ENCODE assay signal across 18 cellular contexts in genomic region chr9:122001491-122002201, GRCh38.
DNase-seq lines count a peak whose midpoint lies in the region; ATAC-seq, FAIRE-seq and TF ChIP-seq lines count a peak whose summit lies in the region.
"Had no signal": no experiment of that assay in that cellular context is flagged by ENCODE, and none has a peak within 500 bp of the region (broad histone marks: within the 10 kb centered on the region; RNA-seq: fewer than 3 reads in every experiment).

No MANE protein-coding gene starts in this region.

- no peak overlapping the region for H3K4me3 ChIP-seq in H1 (ENCODE audit: extremely low read depth in 1 of 4, insufficient read depth in 2 of 4, low read depth in 3 of 4, low read length in 4 of 4)
- H3K4me3 ChIP-seq: uterus had no signal

- H3K9me3 Mint-ChIP-seq in activated CD8-positive, alpha-beta memory T cell treated with anti-CD3 and anti-CD28 coated beads, Interleukin-2, amount 10 ng/mL, durations not matched to agents 7 days and 5 days (ENCODE audit: low read depth): no peaks in the 10 kb centered on the region
- H3K9me3 Mint-ChIP-seq: activated CD4-positive, alpha-beta T cell treated with anti-CD3 and anti-CD28 coated beads, Interleukin-2, amount 10 ng/mL, durations not matched to agents 7 days and 5 days; stimulated activated effector memory CD8-positive, alpha-beta T cell treated with anti-CD3 and anti-CD28 coated beads, Interleukin-12 subunit alpha, Interleukin-12 subunit beta, amount 100 ng/mL, for 72 hours had no signal

- H3K9me3 ChIP-seq in H1 (ENCODE audit: insufficient read depth in 2 of 2, low read depth in 1 of 2, low read length in 1 of 2): no peaks in the 10 kb centered on the region
- H3K9me3 ChIP-seq: uterus had no signal

- no peak overlapping the region for H3K9ac ChIP-seq in H1 (replicated peaks in 1 of 4; ENCODE audit: extremely low read depth in 1 of 4, low read depth in 3 of 4, low read length in 3 of 4)
- H3K9ac ChIP-seq: parathyroid adenoma had no signal

- TF ChIP-seq CTCF in H1 (IDR thresholded peaks at IDR 0.05; ENCODE audit: control extremely low read depth in 1 of 3, insufficient read depth in 1 of 3, low read depth in 1 of 3, low read length in 3 of 3): no peak

- CTCF ChIA-PET in activated CD8-positive, alpha-beta memory T cell treated with anti-CD3 and anti-CD28 coated beads, Interleukin-2, amount 10 ng/mL, durations not matched to agents 7 days and 5 days (lab: Charles Lee): interaction anchor here (1.4 kb wide), 1 partner anchor 8 kb away, joined by 3 read pairs; no protein-coding TSS in a partner anchor
- CTCF ChIA-PET in H1 (lab: Charles Lee; ENCODE audit: partially characterized antibody): interaction anchor here (0.7 to 1.6 kb wide), 8 partner anchors 8 to 316 kb away, joined by 3 to 5 read pairs (median 3); no protein-coding TSS in a partner anchor

- no peak overlapping the region for H3K14ac ChIP-seq in H1 (ENCODE audit: insufficient read length)

- H2BK12ac ChIP-seq in H1 (ENCODE audit: low read depth, low read length): 0 out of 2 replicates have a peak overlapping the region, but pooled peaks have one; percentile 29

- no peaks in the 10 kb centered on the region for H3K36me3 Mint-ChIP-seq in activated CD8-positive, alpha-beta memory T cell treated with anti-CD3 and anti-CD28 coated beads, Interleukin-2, amount 10 ng/mL, durations not matched to agents 7 days and 5 days
- H3K36me3 Mint-ChIP-seq: stimulated activated effector memory CD8-positive, alpha-beta T cell treated with anti-CD3 and anti-CD28 coated beads, Interleukin-12 subunit alpha, Interleukin-12 subunit beta, amount 100 ng/mL, for 72 hours had no signal

- no peak overlapping the region for H2BK20ac ChIP-seq in H1 (ENCODE audit: low read length)

- no peaks in the 10 kb centered on the region for H4K20me1 ChIP-seq in H1 (replicated peaks in 1 of 2; ENCODE audit: control insufficient read depth in 1 of 2, insufficient read depth in 2 of 2, low read length in 2 of 2)

- no peak overlapping the region for H3K23ac ChIP-seq in H1 (ENCODE audit: insufficient read length)

- peak; percentile 12 for DNase-seq in activated CD8-positive, alpha-beta memory T cell treated with anti-CD3 and anti-CD28 coated beads, Interleukin-2, amount 10 ng/mL, durations not matched to agents 7 days and 5 days
- DNase-seq in activated CD8-positive, alpha-beta memory T cell treated with anti-CD3 and anti-CD28 coated beads, Interleukin-2, amount 50 U/mL, for 48 hours: no peak
- DNase-seq in H1 (ENCODE audit: low read depth in 1 of 2, low spot score in 2 of 2) (peak in 1 of 2 experiments; percentile 47), left lobe of liver (ENCODE audit: low spot score) (peak; percentile 94)
- DNase-seq in effector CD8-positive, alpha-beta T cell (lab: John Stamatoyannopoulos, UW): no peak
- DNase-seq: activated CD4-positive, alpha-beta T cell treated with anti-CD3 and anti-CD28 coated beads, Interleukin-2, amount 10 ng/mL, durations not matched to agents 7 days and 5 days; activated effector memory CD4-positive, alpha-beta T cell treated with anti-CD3 and anti-CD28 coated beads, Interleukin-2, amount 50 U/mL, for 16 hours; midbrain; T-helper 2 cell; uterus had no signal

- TF ChIP-seq RAD21 in H1 (IDR thresholded peaks at IDR 0.05 in 1 of 2, conservative IDR thresholded peaks at IDR 0.05 in 1 of 2; ENCODE audit: low read depth in 2 of 2, low read length in 2 of 2): no peak

- no peak overlapping the region for H3K4ac ChIP-seq in H1 (replicated peaks; ENCODE audit: insufficient read length, low read depth, low read length)

- 41% methylated on average over 5 of the region's 9 CpGs; no CpG with 5 or more reads in 1 of the 2 experiments for WGBS in H1 (ENCODE audit: extremely low coverage in 1 of 2, insufficient coverage in 1 of 2, insufficient read length in 1 of 2, insufficient replicate concordance in 2 of 2, low coverage in 1 of 2, low lambda C conversion rate in 2 of 2, missing lambda C conversion rate in 1 of 2), 2 experiments

- no peak overlapping the region for H2BK120ac ChIP-seq in H1 (replicated peaks; ENCODE audit: low read depth, low read length)

- H3K36me3 ChIP-seq in H1 (ENCODE audit: control insufficient read depth in 2 of 4, insufficient read depth in 4 of 4, low read length in 3 of 4): no peaks in the 10 kb centered on the region
- H3K36me3 ChIP-seq: uterus had no signal

- H3K4me1 Mint-ChIP-seq in activated CD8-positive, alpha-beta memory T cell treated with anti-CD3 and anti-CD28 coated beads, Interleukin-2, amount 10 ng/mL, durations not matched to agents 7 days and 5 days: no peaks in the 10 kb centered on the region
- H3K4me1 Mint-ChIP-seq: activated CD4-positive, alpha-beta T cell treated with anti-CD3 and anti-CD28 coated beads, Interleukin-2, amount 10 ng/mL, durations not matched to agents 7 days and 5 days had no signal

- no peaks in the 10 kb centered on the region for H3K79me1 ChIP-seq in H1 (ENCODE audit: low read depth, low read length)

- no peak overlapping the region for H3K27ac Mint-ChIP-seq in activated CD8-positive, alpha-beta memory T cell treated with anti-CD3 and anti-CD28 coated beads, Interleukin-2, amount 10 ng/mL, durations not matched to agents 7 days and 5 days
- H3K27ac Mint-ChIP-seq: activated CD4-positive, alpha-beta T cell treated with anti-CD3 and anti-CD28 coated beads, Interleukin-2, amount 10 ng/mL, durations not matched to agents 7 days and 5 days; stimulated activated effector memory CD8-positive, alpha-beta T cell treated with anti-CD3 and anti-CD28 coated beads, Interleukin-12 subunit alpha, Interleukin-12 subunit beta, amount 100 ng/mL, for 72 hours had no signal

- H2AK5ac ChIP-seq in H1 (ENCODE audit: low read depth, low read length): no peak overlapping the region

- no peaks in the 10 kb centered on the region for H3K23me2 ChIP-seq in H1 (ENCODE audit: low read depth, low read length)

- no peak overlapping the region for H3K56ac ChIP-seq in H1 (replicated peaks; ENCODE audit: insufficient read length, low read depth, low read length)

- no peak for TF ChIP-seq EP300 in H1 (IDR thresholded peaks at IDR 0.05; ENCODE audit: borderline replicate concordance in 1 of 2, low read depth in 2 of 2, low read length in 2 of 2)

- FAIRE-seq in H1 (lab: Jason Lieb, UNC): no peak
- FAIRE-seq: bronchial epithelial cell had no signal

- no peak overlapping the region for H4K8ac ChIP-seq in H1 (ENCODE audit: extremely low read depth, insufficient read depth, low read length)

- H3K27me3 ChIP-seq in H1 (replicated peaks in 1 of 4; ENCODE audit: control insufficient read depth in 3 of 4, extremely low read depth in 1 of 4, insufficient read depth in 3 of 4, low read length in 3 of 4): peaks cover 0 to 17% (median 4%) of the 10 kb centered on the region in 4 experiments; a peak in 6 of 7 replicates
- H3K27me3 ChIP-seq: uterus had no signal

- no peak overlapping the region for H2BK15ac ChIP-seq in H1 (ENCODE audit: low read length)

- H4K5ac ChIP-seq in H1 (ENCODE audit: insufficient read length, low read depth, low read length): no peak overlapping the region

- no peak for TF ChIP-seq POLR2A in H1 (IDR thresholded peaks at IDR 0.05; ENCODE audit: control extremely low read depth in 1 of 2, low read depth in 2 of 2, low read length in 2 of 2)

- no peak overlapping the region for H3K27ac ChIP-seq in H1 (ENCODE audit: low read depth, low read length)
- H3K27ac ChIP-seq: epithelial cell of prostate, parathyroid adenoma, RWPE1, uterus had no signal

- H3K4me2 ChIP-seq in H1 (ENCODE audit: insufficient read depth in 1 of 2, low read depth in 2 of 2, low read length in 2 of 2): no peak overlapping the region

- H3K18ac ChIP-seq in H1 (ENCODE audit: extremely low read depth, low read length): 0 out of 2 replicates have a peak overlapping the region, but pooled peaks have one; percentile 9

- H3K4me3 Mint-ChIP-seq in activated CD8-positive, alpha-beta memory T cell treated with anti-CD3 and anti-CD28 coated beads, Interleukin-2, amount 10 ng/mL, durations not matched to agents 7 days and 5 days: no peak overlapping the region
- H3K4me3 Mint-ChIP-seq: activated CD4-positive, alpha-beta T cell treated with anti-CD3 and anti-CD28 coated beads, Interleukin-2, amount 10 ng/mL, durations not matched to agents 7 days and 5 days; stimulated activated effector memory CD8-positive, alpha-beta T cell treated with anti-CD3 and anti-CD28 coated beads, Interleukin-12 subunit alpha, Interleukin-12 subunit beta, amount 100 ng/mL, for 72 hours had no signal

- H3K4me1 ChIP-seq in H1 (replicated peaks in 1 of 4; ENCODE audit: control insufficient read depth in 3 of 4, insufficient read depth in 4 of 4, low read length in 3 of 4): peaks cover 0 to 9% (median 3%) of the 10 kb centered on the region in 4 experiments; a peak in 2 of 7 replicates
- H3K4me1 ChIP-seq: parathyroid adenoma had no signal

- no peak overlapping the region for H2BK5ac ChIP-seq in H1 (ENCODE audit: low read depth, low read length)

- no peak overlapping the region for H4K91ac ChIP-seq in H1 (replicated peaks; ENCODE audit: insufficient read length, low read length)

- no peak for ATAC-seq in activated CD8-positive, alpha-beta memory T cell treated with anti-CD3 and anti-CD28 coated beads, Interleukin-2, amount 10 ng/mL, durations not matched to agents 7 days and 5 days
- peak; percentile 84 for ATAC-seq in left lobe of liver
- no peak for ATAC-seq in GM18520 (IDR thresholded peaks at IDR 0.05; ENCODE audit: unreplicated experiment)
- no peak for ATAC-seq in GM18858 (IDR thresholded peaks at IDR 0.05; ENCODE audit: unreplicated experiment)
- ATAC-seq in HG02798 (IDR thresholded peaks at IDR 0.05; ENCODE audit: poor library complexity, unreplicated experiment): no peak
- ATAC-seq: stimulated activated effector memory CD8-positive, alpha-beta T cell treated with anti-CD3 and anti-CD28 coated beads, Interleukin-12 subunit alpha, Interleukin-12 subunit beta, amount 100 ng/mL, for 72 hours had no signal

- H2AFZ ChIP-seq in H1 (ENCODE audit: low read length): no peak overlapping the region
- H2AFZ ChIP-seq: parathyroid adenoma had no signal

- H3K27me3 Mint-ChIP-seq in activated CD8-positive, alpha-beta memory T cell treated with anti-CD3 and anti-CD28 coated beads, Interleukin-2, amount 10 ng/mL, durations not matched to agents 7 days and 5 days: no peaks in the 10 kb centered on the region
- H3K27me3 Mint-ChIP-seq: activated CD4-positive, alpha-beta T cell treated with anti-CD3 and anti-CD28 coated beads, Interleukin-2, amount 10 ng/mL, durations not matched to agents 7 days and 5 days had no signal

- POLR2A ChIA-PET in H1 (lab: Charles Lee; ENCODE audit: partially characterized antibody): no interaction called here

- H3K79me2 ChIP-seq in H1 (ENCODE audit: control insufficient read depth in 1 of 2, insufficient read depth in 2 of 2, low read length in 2 of 2): no peaks in the 10 kb centered on the region
- H3K79me2 ChIP-seq: parathyroid adenoma had no signal

Comparison
In these comparisons a context has a peak if more than half of its experiments do, and no peak if none do; other contexts are left out.
1. DNase-seq: peak in activated CD8-positive, alpha-beta memory T cell treated with anti-CD3 and anti-CD28 coated beads, Interleukin-2, amount 10 ng/mL, durations not matched to agents 7 days and 5 days (single experiment) and left lobe of liver (single experiment); none in activated CD8-positive, alpha-beta memory T cell treated with anti-CD3 and anti-CD28 coated beads, Interleukin-2, amount 50 U/mL, for 48 hours (single experiment) and effector CD8-positive, alpha-beta T cell (single experiment).